In genomic region chr18:32771169-32771751, GRCh38 we compare ENCODE assay signal across 8 cellular contexts. TPM values are rescaled to one million over a fixed set of nuclear protein-coding genes. Genes with fewer than 3 reads are reported as not detected.
DNase-seq lines count a peak whose midpoint lies in the region; ATAC-seq and TF ChIP-seq lines count a peak whose summit lies in the region.

No MANE protein-coding gene starts in this region.

- H3K36me3 ChIP-seq in kidney epithelial cell (ENCODE audit: control insufficient read depth, insufficient read depth, low read length) (no peaks in the 10 kb centered on the region), subcutaneous abdominal adipose tissue (ENCODE audit: control insufficient read depth in 5 of 5, insufficient read depth in 5 of 5, low read length in 5 of 5) (no peaks in the 10 kb centered on the region)

- H3K36me3 Mint-ChIP-seq in activated T-cell treated with anti-CD3 and anti-CD28 coated beads, Interleukin-2, amount 50 U/mL, for 4 hours (ENCODE audit: insufficient read depth): no peaks in the 10 kb centered on the region
- peaks cover 33% of the 10 kb centered on the region for H3K36me3 Mint-ChIP-seq in activated B cell treated with CpG ODN at 0.5 μM for 24 hours (ENCODE audit: low read depth)

- H3K4me1 Mint-ChIP-seq in activated T-cell treated with anti-CD3 and anti-CD28 coated beads, Interleukin-2, amount 50 U/mL, for 4 hours (ENCODE audit: low read depth): peaks cover 14% of the 10 kb centered on the region
- peaks cover 60% of the 10 kb centered on the region for H3K4me1 Mint-ChIP-seq in activated B cell treated with CpG ODN at 0.5 μM for 24 hours

- no peak overlapping the region for H3K27ac ChIP-seq in subcutaneous abdominal adipose tissue (ENCODE audit: low read depth, low read length)

- intact Hi-C loops in activated B cell treated with CpG ODN at 0.5 μM for 24 hours (cut with micrococcal nuclease): loop anchor here (1.0 to 5.0 kb wide), 2 partner anchors 41 to 679 kb away; partner anchors contain the start of gene RNF138

- peak; percentile 17 to 31 for ATAC-seq in activated T-cell treated with anti-CD3 and anti-CD28 coated beads, Interleukin-2, amount 50 U/mL, for 4 hours
- ATAC-seq in activated B cell treated with CpG ODN at 0.5 μM for 24 hours (ENCODE audit: low read depth) (peak; percentile 22), GM19397 (IDR thresholded peaks at IDR 0.05; ENCODE audit: unreplicated experiment) (no peak), GM18519 (IDR thresholded peaks at IDR 0.05; ENCODE audit: low FRiP score, unreplicated experiment) (no peak)

- H3K4me3 ChIP-seq in kidney epithelial cell (ENCODE audit: low read depth, low read length) (peak overlapping the region; percentile 68), subcutaneous abdominal adipose tissue (ENCODE audit: low read depth in 1 of 5, low read length in 5 of 5) (peak overlapping the region; percentile 55 to 65 (median 63))

- peak overlapping the region; percentile 86 for H3K27ac Mint-ChIP-seq in activated B cell treated with CpG ODN at 0.5 μM for 24 hours

- H3K4me3 Mint-ChIP-seq in activated T-cell treated with anti-CD3 and anti-CD28 coated beads, Interleukin-2, amount 50 U/mL, for 4 hours: peak overlapping the region; percentile 64
- H3K4me3 Mint-ChIP-seq in activated B cell treated with CpG ODN at 0.5 μM for 24 hours: peak overlapping the region; percentile 96

- H3K27me3 ChIP-seq in kidney epithelial cell (ENCODE audit: control insufficient read depth, insufficient read depth, low read length) (peaks cover 5% of the 10 kb centered on the region), subcutaneous abdominal adipose tissue (ENCODE audit: control insufficient read depth in 5 of 5, insufficient read depth in 4 of 5, low read length in 5 of 5) (peaks cover 13 to 34% (median 26%) of the 10 kb centered on the region in 5 donors)

- POLR2A ChIA-PET in activated B cell treated with CpG ODN at 0.5 μM for 24 hours (lab: Charles Lee): interaction anchor here (0.7 to 6.3 kb wide), 20 partner anchors 9 to 828 kb away, joined by 3 to 105 read pairs (median 9); partner anchors contain the start of genes RNF125, RNF138 and TRAPPC8

- peaks cover 44% of the 10 kb centered on the region for H3K27me3 Mint-ChIP-seq in activated T-cell treated with anti-CD3 and anti-CD28 coated beads, Interleukin-2, amount 50 U/mL, for 4 hours (ENCODE audit: low read depth)
- H3K27me3 Mint-ChIP-seq in activated B cell treated with CpG ODN at 0.5 μM for 24 hours: no peaks in the 10 kb centered on the region

- H3K9ac ChIP-seq in subcutaneous abdominal adipose tissue (ENCODE audit: low read length in 5 of 5): peak overlapping the region in 1 of 5 donors; percentile 48

- no peak for TF ChIP-seq CTCF in activated B cell treated with CpG ODN at 0.5 μM for 24 hours (IDR thresholded peaks at IDR 0.05)
- no peak for TF ChIP-seq CTCF in kidney epithelial cell (IDR thresholded peaks at IDR 0.05; ENCODE audit: insufficient read depth, low read length, poor library complexity, severe bottlenecking)

- peaks cover 0 to 23% (median 20%) of the 10 kb centered on the region in 5 donors for H3K4me1 ChIP-seq in subcutaneous abdominal adipose tissue (ENCODE audit: control insufficient read depth in 5 of 5, insufficient read depth in 5 of 5, low read length in 5 of 5)

- H3K9me3 Mint-ChIP-seq in activated T-cell treated with anti-CD3 and anti-CD28 coated beads, Interleukin-2, amount 50 U/mL, for 4 hours: no peaks in the 10 kb centered on the region
- H3K9me3 Mint-ChIP-seq in activated B cell treated with CpG ODN at 0.5 μM for 24 hours: no peaks in the 10 kb centered on the region

- DNase-seq in activated T-cell treated with anti-CD3 and anti-CD28 coated beads, Interleukin-2, amount 50 U/mL, for 4 hours: no peak
- DNase-seq in activated T-cell treated with anti-CD3 and anti-CD28 coated beads, Interleukin-2, amount 50 U/mL, for 1 hour: no peak
- peak; percentile 46 for DNase-seq in activated B cell treated with CpG ODN at 0.5 μM for 24 hours
- DNase-seq in kidney epithelial cell (ENCODE audit: low read depth): no peak
- DNase-seq in NCI-H1930 (lab: John Stamatoyannopoulos, UW): no peak

- CTCF ChIA-PET in activated B cell treated with CpG ODN at 0.5 μM for 24 hours (lab: Charles Lee): interaction anchor here (0.9 to 2.6 kb wide), 9 partner anchors 11 to 120 kb away, joined by 3 to 19 read pairs (median 5); no protein-coding TSS in a partner anchor

- H3K9me3 ChIP-seq in subcutaneous abdominal adipose tissue (ENCODE audit: control insufficient read depth in 5 of 5, low read length in 5 of 5): no peaks in the 10 kb centered on the region

RNA-seq across cellular contexts. Expression of gene KLHL14, which starts 1.6 kb away (rescaled TPM):
- total RNA-seq in activated T-cell treated with anti-CD3 and anti-CD28 coated beads, Interleukin-2, amount 50 U/mL, for 4 hours: not detected
- total RNA-seq in activated B cell treated with CpG ODN at 0.5 μM for 24 hours (41.7 and 46.5 TPM in 2 replicates), kidney epithelial cell (2.1 and 3.6 TPM in 2 replicates)

Comparison
In these comparisons a context has a peak if more than half of its experiments do, and no peak if none do; other contexts are left out.
1. ATAC-seq: peak in activated T-cell treated with anti-CD3 and anti-CD28 coated beads, Interleukin-2, amount 50 U/mL, for 4 hours (2 of 2) and activated B cell treated with CpG ODN at 0.5 μM for 24 hours (single experiment); none in GM19397 (single experiment) and GM18519 (single experiment).